In genomic region chr10:121928528-121928884, GRCh38 we compare ENCODE assay signal across 8 cellular contexts. TPM values are rescaled to one million over a fixed set of nuclear protein-coding genes. Genes with fewer than 3 reads are reported as not detected.
DNase-seq lines count a peak whose midpoint lies in the region; ATAC-seq and TF ChIP-seq lines count a peak whose summit lies in the region.

No MANE protein-coding gene starts in this region.

- TF ChIP-seq CTCF in lower lobe of right lung (IDR thresholded peaks at IDR 0.05) = no peak
- TF ChIP-seq CTCF in transverse colon (IDR thresholded peaks at IDR 0.05) = no peak

- H3K36me3 ChIP-seq in lower lobe of right lung = no peaks in the 10 kb centered on the region
- H3K36me3 ChIP-seq in transverse colon = no peaks in the 10 kb centered on the region

- TF ChIP-seq POLR2A in transverse colon (IDR thresholded peaks at IDR 0.05) = no peak

- WGBS in transverse colon (ENCODE audit: low coverage in 1 of 2), 2 donors = 2% methylated on average over 18 of the region's 20 CpGs; no CpG with 5 or more reads in 1 of the 2 donors

- H3K4me1 ChIP-seq in lower lobe of right lung = peaks cover 17% of the 10 kb centered on the region
- peaks cover 6 to 44% (median 32%) of the 10 kb centered on the region in 4 donors for H3K4me1 ChIP-seq in transverse colon

- no peak for TF ChIP-seq EP300 in transverse colon (IDR thresholded peaks at IDR 0.05; ENCODE audit: low read depth)

- intact Hi-C loops in lower lobe of right lung (cut with DNase I) = no loop called here
- intact Hi-C loops in transverse colon (cut with DNase I; ENCODE audit: low total_unique reads) = loop anchor here (10.0 kb wide), 1 partner anchor 66 kb away; no protein-coding TSS in a partner anchor

- no peaks in the 10 kb centered on the region for H3K9me3 Mint-ChIP-seq in central memory CD8-positive, alpha-beta T cell

- peak overlapping the region; percentile 80 for H3K4me3 Mint-ChIP-seq in central memory CD8-positive, alpha-beta T cell

- H3K27ac Mint-ChIP-seq in central memory CD8-positive, alpha-beta T cell (ENCODE audit: low read depth) = peak overlapping the region; percentile 96

- peaks cover 11% of the 10 kb centered on the region for H3K36me3 Mint-ChIP-seq in central memory CD8-positive, alpha-beta T cell (ENCODE audit: insufficient read depth)

- H3K27ac ChIP-seq in lower lobe of right lung (peak overlapping the region; percentile 99), transverse colon (peak overlapping the region; percentile 96 to 100 (median 99))

- in situ Hi-C loops in transverse colon (cut with MboI; ENCODE audit: low pct_ligation_motif_present in 1 of 4, low pct_unique_long_range_greater_than_20kb in 1 of 4, low sequenced_read_pairs in 3 of 4) = no loop called here

- H3K4me1 Mint-ChIP-seq in central memory CD8-positive, alpha-beta T cell = peaks cover 22% of the 10 kb centered on the region

- no peaks in the 10 kb centered on the region for H3K27me3 ChIP-seq in lower lobe of right lung (ENCODE audit: low read depth)
- no peaks in the 10 kb centered on the region for H3K27me3 ChIP-seq in transverse colon

- peak overlapping the region; percentile 93 for H3K4me3 ChIP-seq in lower lobe of right lung
- peak overlapping the region; percentile 34 to 99 (median 67) for H3K4me3 ChIP-seq in transverse colon

- no peaks in the 10 kb centered on the region for H3K9me3 ChIP-seq in lower lobe of right lung
- no peaks in the 10 kb centered on the region for H3K9me3 ChIP-seq in transverse colon

- no peaks in the 10 kb centered on the region for H3K27me3 Mint-ChIP-seq in central memory CD8-positive, alpha-beta T cell

- ATAC-seq in GM21515 (IDR thresholded peaks at IDR 0.05; ENCODE audit: unreplicated experiment) (peak; percentile 10), lower lobe of right lung (peak; percentile 23 to 34)
- no peak for ATAC-seq in central memory CD8-positive, alpha-beta T cell (replicated peaks; ENCODE audit: extremely low read depth, poor library complexity, severe bottlenecking)

- DNase-seq in ELR (ENCODE audit: low read depth) (peak; percentile 43), M059J (ENCODE audit: low read depth) (peak; percentile 34), lower lobe of right lung (no peak), transverse colon (no peak), HK-2 (ENCODE audit: unreplicated experiment) (no peak), HCEC 1CT (no peak)
- no peak for DNase-seq in central memory CD8-positive, alpha-beta T cell (ENCODE audit: low spot score in 2 of 2)

RNA-seq across cellular contexts. Expression of gene ATE1, which starts 0.7 kb away (rescaled TPM):
- total RNA-seq in M059J (2014; rRNA removed; shearing (Covaris generic)) = 10.8 and 20.2 TPM in 2 replicates
- total RNA-seq in lower lobe of right lung = 26.0 TPM
- 1,000 to 10,000 TPM in 1 of 4 donors, 10 to 100 TPM in 3; 25.3 to 1,446 (median 31.4) TPM for total RNA-seq in transverse colon

RNA-seq across cellular contexts. Expression of gene NSMCE4A, which starts 46.5 kb away (rescaled TPM):
- total RNA-seq in M059J (2014; rRNA removed; shearing (Covaris generic)) = 52.8 and 70.7 TPM in 2 replicates
- total RNA-seq in lower lobe of right lung (37.1 TPM), transverse colon (100 to 1,000 TPM in 2 of 4 donors, 10 to 100 TPM in 2; 71.1 to 152 (median 92.7) TPM)

Comparison
In these comparisons a context has a peak if more than half of its experiments do, and no peak if none do; other contexts are left out.
1. DNase-seq: peak in ELR (single experiment) and M059J (single experiment); none in central memory CD8-positive, alpha-beta T cell (0 of 2), lower lobe of right lung (single experiment), transverse colon (single experiment), HK-2 (single experiment) and HCEC 1CT (single experiment).